In the genomic region with DNA sequence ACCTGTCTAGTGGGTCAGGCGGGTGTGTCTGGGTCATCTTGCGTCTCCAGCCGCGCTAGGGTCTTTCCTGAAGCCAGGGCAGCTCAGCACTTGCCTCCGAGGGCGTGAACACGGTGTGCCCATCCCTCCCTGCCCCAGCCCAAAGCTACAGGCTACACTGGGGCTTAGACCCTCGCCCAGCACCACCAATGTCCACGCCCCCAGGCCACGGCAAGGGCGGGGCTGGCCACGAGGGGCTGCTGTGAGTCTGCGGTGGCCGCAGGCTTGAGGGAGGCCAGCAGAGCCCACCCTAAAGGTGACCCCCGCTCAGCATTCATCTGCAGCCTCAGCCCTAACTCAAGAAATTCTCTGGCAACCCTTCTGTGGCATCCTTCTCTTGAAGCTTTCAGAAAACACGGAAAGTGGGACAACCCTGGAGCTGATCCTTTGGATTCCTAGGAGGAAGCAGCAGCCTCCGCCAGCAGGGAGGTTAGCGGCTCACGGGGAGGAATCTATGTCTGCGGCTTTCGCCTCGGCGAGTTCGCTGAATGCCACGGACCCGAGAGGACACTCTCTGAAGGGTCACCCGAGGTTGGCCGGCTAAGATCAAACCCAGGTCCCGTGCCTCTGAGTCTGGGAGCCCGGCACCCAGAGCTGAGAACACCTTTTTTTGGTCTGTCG, we compare ENCODE assay signal across 18 cellular contexts. TPM values are rescaled to one million over a fixed set of nuclear protein-coding genes. Genes with fewer than 3 reads are reported as not detected.
DNase-seq lines count a peak whose midpoint lies in the region; ATAC-seq and TF ChIP-seq lines count a peak whose summit lies in the region.
"Had no signal": no experiment of that assay in that cellular context is flagged by ENCODE, and none has a peak within 500 bp of the region (broad histone marks: within the 10 kb centered on the region; RNA-seq: fewer than 3 reads in every experiment).

No MANE protein-coding gene starts in this region.

- H3K27ac ChIP-seq in heart left ventricle (peak overlapping the region; percentile 78 to 96 (median 86)), layer of hippocampus (ENCODE audit: low read depth, low read length) (peak overlapping the region; percentile 88), sigmoid colon (peak overlapping the region in 3 of 4 donors; percentile 56 to 73 (median 59))
- H3K27ac ChIP-seq: VCaP had no signal

- H3K27me3 ChIP-seq in heart left ventricle = no peaks in the 10 kb centered on the region
- H3K27me3 ChIP-seq in layer of hippocampus (ENCODE audit: control insufficient read depth, insufficient read depth, low read length) = no peaks in the 10 kb centered on the region
- no peaks in the 10 kb centered on the region for H3K27me3 ChIP-seq in sigmoid colon

- H3K4me1 ChIP-seq in heart left ventricle = peaks cover 5 to 70% (median 42%) of the 10 kb centered on the region in 12 donors
- peaks cover 3 to 28% (median 17%) of the 10 kb centered on the region in 4 donors for H3K4me1 ChIP-seq in sigmoid colon

- TF ChIP-seq POLR2A in heart left ventricle (IDR thresholded peaks at IDR 0.05) (no peak), sigmoid colon (IDR thresholded peaks at IDR 0.05) (no peak)

- no peak for ATAC-seq in heart left ventricle
- ATAC-seq: activated T-cell treated with anti-CD3 and anti-CD28 coated beads, Interleukin-2, amount 50 U/mL, for 4 hours had no signal

- intact Hi-C loops in heart left ventricle (cut with DNase I) = no loop called here
- intact Hi-C loops in cardiac septum (cut with DNase I) = no loop called here
- intact Hi-C loops in sigmoid colon (cut with DNase I) = no loop called here

- DNase-seq in heart left ventricle = no peak
- DNase-seq in cardiac septum (ENCODE audit: low spot score) = no peak
- DNase-seq in sigmoid colon = no peak
- no peak for DNase-seq in amniotic stem cell (lab: John Stamatoyannopoulos, UW)
- DNase-seq in cerebellar cortex (ENCODE audit: low spot score) = no peak
- DNase-seq in ureter (ENCODE audit: low spot score) = no peak
- DNase-seq in activated effector memory CD4-positive, alpha-beta T cell treated with Interleukin-2 at 50 U/mL for 16 hours = no peak
- DNase-seq: activated CD4-positive, alpha-beta memory T cell treated with anti-CD3 and anti-CD28 coated beads for 36 hours; activated T-cell treated with anti-CD3 and anti-CD28 coated beads, Interleukin-2, amount 50 U/mL, for 4 hours; CD4-positive, CD25-positive, alpha-beta regulatory T cell; DMS53; effector CD4-positive, alpha-beta T cell; NCI-H1048; NCI-H2081; SHP77 treated with DMSO at 0.1 percent for 48 hours; T-helper 1 cell had no signal

- TF ChIP-seq CTCF in heart left ventricle (IDR thresholded peaks at IDR 0.05) = no peak
- no peak for TF ChIP-seq CTCF in sigmoid colon (IDR thresholded peaks at IDR 0.05)

- no peak for TF ChIP-seq EP300 in sigmoid colon (IDR thresholded peaks at IDR 0.05)

- no peaks in the 10 kb centered on the region for H3K9me3 ChIP-seq in heart left ventricle
- no peaks in the 10 kb centered on the region for H3K9me3 ChIP-seq in sigmoid colon

- H3K36me3 ChIP-seq in heart left ventricle = peaks cover 0 to 29% (median 3%) of the 10 kb centered on the region in 9 donors
- no peaks in the 10 kb centered on the region for H3K36me3 ChIP-seq in sigmoid colon

- H3K4me3 ChIP-seq in heart left ventricle (peak overlapping the region in 5 of 12 donors; percentile 25 to 41 (median 29)), sigmoid colon (no peak overlapping the region)

- 79 to 87% (median 79%) methylated on average over 23 to 31 of the region's 31 CpGs for WGBS in heart left ventricle, 4 donors
- 90 to 91% methylated on average over 31 of the region's 31 CpGs for WGBS in sigmoid colon, 2 donors

RNA-seq across cellular contexts. Expression of a gene that starts 41.7 kb away (rescaled TPM):
- total RNA-seq in heart left ventricle = 10 to 100 TPM; 12.5 to 20.4 (median 16.5) TPM
- 10 to 100 TPM; 16.0 to 19.8 TPM for polyA plus RNA-seq in heart left ventricle
- total RNA-seq in cardiac septum = 17.8 TPM
- total RNA-seq in sigmoid colon = 10 to 100 TPM in 3 of 4 donors, 1 to 10 TPM in 1; 8.0 to 13.6 (median 11.0) TPM
- 1 to 10 TPM; 6.0 to 9.2 (median 8.1) TPM for polyA plus RNA-seq in sigmoid colon
- 10.3 TPM for total RNA-seq in ureter

RNA-seq across cellular contexts. Expression of a gene that starts 59.0 kb away (rescaled TPM):
- total RNA-seq in heart left ventricle = 10 to 100 TPM in 8 of 9 donors, 1 to 10 TPM in 1; 8.9 to 20.3 (median 15.8) TPM
- 10 to 100 TPM in 1 of 2 donors, 1 to 10 TPM in 1; 8.6 to 14.1 TPM for polyA plus RNA-seq in heart left ventricle
- 14.3 TPM for total RNA-seq in cardiac septum
- total RNA-seq in sigmoid colon = 10 to 100 TPM; 50.4 to 75.9 (median 67.1) TPM
- polyA plus RNA-seq in sigmoid colon = 10 to 100 TPM in 1 of 3 donors, 1 to 10 TPM in 2; 1.4 to 11.5 (median 8.4) TPM
- 78.3 TPM for total RNA-seq in ureter
